ENCODE assay signal across 11 cellular contexts in genomic region chr14:73774244-73774575, GRCh38.
DNase-seq lines count a peak whose midpoint lies in the region; ATAC-seq, FAIRE-seq and TF ChIP-seq lines count a peak whose summit lies in the region.
"Had no signal": no experiment of that assay in that cellular context is flagged by ENCODE, and none has a peak within 500 bp of the region (broad histone marks: within the 10 kb centered on the region; RNA-seq: fewer than 3 reads in every experiment).

No MANE protein-coding gene starts in this region.

- H2AK5ac ChIP-seq in neuronal stem cell (ENCODE audit: low read depth, low read length): peak overlapping the region; percentile 4

- H3K18ac ChIP-seq in neuronal stem cell (ENCODE audit: low read length): no peak overlapping the region

- no peak overlapping the region for H2BK12ac ChIP-seq in neuronal stem cell (ENCODE audit: low read length)

- no peak overlapping the region for H4K91ac ChIP-seq in neuronal stem cell (ENCODE audit: low read depth, low read length, poor library complexity)

- H3K27me3 ChIP-seq in BLaER1 treated with 17β-estradiol and CSF1 and Interleukin-3, amounts not matched to agents 10 nM and 100 nM: no peaks in the 10 kb centered on the region
- peaks cover 0 to 4% (median 0%) of the 10 kb centered on the region in 3 experiments for H3K27me3 ChIP-seq in neuronal stem cell (ENCODE audit: control insufficient read depth in 3 of 3, insufficient read depth in 3 of 3, low read depth in 1 of 3, low read length in 3 of 3)

- peak overlapping the region in 3 of 11 experiments; percentile 26 to 44 (median 40); a peak in 5 of 22 replicates for H3K9ac ChIP-seq in BLaER1 treated with 17β-estradiol and CSF1 and Interleukin-3, amounts not matched to agents 10 nM and 100 nM
- no peak overlapping the region for H3K9ac ChIP-seq in neuronal stem cell (ENCODE audit: low read depth, low read length, poor library complexity)

- ATAC-seq in GM19463 (IDR thresholded peaks at IDR 0.05; ENCODE audit: unreplicated experiment): no peak

- no peak overlapping the region for H2BK120ac ChIP-seq in neuronal stem cell (ENCODE audit: low read depth, low read length)

- no peak overlapping the region for H3K4ac ChIP-seq in neuronal stem cell (ENCODE audit: low read length)

- peaks cover 16% of the 10 kb centered on the region for H3K36me3 Mint-ChIP-seq in activated naive CD8-positive, alpha-beta T cell treated with anti-CD3 and anti-CD28 coated beads for 36 hours

- no peak overlapping the region for H3K4me3 Mint-ChIP-seq in activated naive CD8-positive, alpha-beta T cell treated with anti-CD3 and anti-CD28 coated beads for 36 hours
- H3K4me3 Mint-ChIP-seq: H9 had no signal

- H3K4me1 ChIP-seq in BLaER1 treated with 17β-estradiol and CSF1 and Interleukin-3, amounts not matched to agents 10 nM and 100 nM: peaks cover 89 to 100% (median 99%) of the 10 kb centered on the region in 10 experiments
- H3K4me1 ChIP-seq in neuronal stem cell (ENCODE audit: control insufficient read depth in 2 of 2, insufficient read depth in 1 of 2, low read depth in 1 of 2, low read length in 2 of 2): peaks cover 6 to 14% of the 10 kb centered on the region in 2 donors

- H3K14ac ChIP-seq in neuronal stem cell (ENCODE audit: low read length): no peak overlapping the region

- H4K8ac ChIP-seq in neuronal stem cell (ENCODE audit: low read depth, low read length): no peak overlapping the region

- peaks cover 2% of the 10 kb centered on the region for H3K79me1 ChIP-seq in neuronal stem cell (ENCODE audit: low read depth, low read length)

- no peak overlapping the region for H3K23ac ChIP-seq in neuronal stem cell (ENCODE audit: low read depth, low read length, poor library complexity)

- H2BK15ac ChIP-seq in neuronal stem cell (ENCODE audit: low read length): no peak overlapping the region

- no peak for DNase-seq in GM12891 (ENCODE audit: insufficient read length, low spot score)
- DNase-seq in activated naive CD8-positive, alpha-beta T cell treated with anti-CD3 and anti-CD28 coated beads for 36 hours: no peak
- DNase-seq in neuronal stem cell (ENCODE audit: low spot score): no peak
- no peak for DNase-seq in NCI-H774 (lab: John Stamatoyannopoulos, UW)
- DNase-seq in RPMI8226: no peak
- no peak for DNase-seq in SK-N-DZ (ENCODE audit: low spot score)
- DNase-seq: H9, KG1, NCI-H2171 had no signal

- WGBS in neuronal stem cell (ENCODE audit: extremely low coverage in 2 of 2, insufficient read length in 2 of 2, insufficient replicate concordance in 1 of 2), 2 donors: no CpG with 5 or more reads among the region's 3 CpGs

- H3K9me3 ChIP-seq in BLaER1 treated with 17β-estradiol and CSF1 and Interleukin-3, amounts not matched to agents 10 nM and 100 nM (replicated peaks in 1 of 11): no peaks in the 10 kb centered on the region
- H3K9me3 ChIP-seq in neuronal stem cell (replicated peaks in 1 of 2; ENCODE audit: control insufficient read depth in 2 of 2, insufficient read depth in 1 of 2, low read depth in 1 of 2, low read length in 2 of 2): peaks cover 0 to 2% of the 10 kb centered on the region in 2 donors

- H4K20me1 ChIP-seq in BLaER1 treated with 17β-estradiol and CSF1 and Interleukin-3, amounts not matched to agents 10 nM and 100 nM: peaks cover 64 to 84% (median 77%) of the 10 kb centered on the region in 11 experiments; a peak in 21 of 22 replicates

- peak overlapping the region in 9 of 11 experiments; percentile 9 to 88 (median 44); a peak in 17 of 22 replicates for H3K27ac ChIP-seq in BLaER1 treated with 17β-estradiol and CSF1 and Interleukin-3, amounts not matched to agents 10 nM and 100 nM
- H3K27ac ChIP-seq in neuronal stem cell (replicated peaks; ENCODE audit: low read length): no peak overlapping the region

- no peak for FAIRE-seq in GM12891 (lab: Jason Lieb, UNC)

- peak overlapping the region; percentile 25 to 97 (median 57) for H3K4me2 ChIP-seq in BLaER1 treated with 17β-estradiol and CSF1 and Interleukin-3, amounts not matched to agents 10 nM and 100 nM
- no peak overlapping the region for H3K4me2 ChIP-seq in neuronal stem cell (ENCODE audit: insufficient read depth, low read length, poor library complexity, severe bottlenecking)

- H3K36me3 ChIP-seq in BLaER1 treated with 17β-estradiol and CSF1 and Interleukin-3, amounts not matched to agents 10 nM and 100 nM: peaks cover 0 to 8% (median 3%) of the 10 kb centered on the region in 11 experiments; a peak in 5 of 22 replicates
- H3K36me3 ChIP-seq in neuronal stem cell (replicated peaks in 1 of 2; ENCODE audit: control insufficient read depth in 2 of 2, insufficient read depth in 2 of 2, low read length in 2 of 2): no peaks in the 10 kb centered on the region

- peaks cover 2% of the 10 kb centered on the region for H3K9me3 Mint-ChIP-seq in activated naive CD8-positive, alpha-beta T cell treated with anti-CD3 and anti-CD28 coated beads for 36 hours

- H3K4me3 ChIP-seq in BLaER1 treated with 17β-estradiol and CSF1 and Interleukin-3, amounts not matched to agents 10 nM and 100 nM: no peak overlapping the region
- H3K4me3 ChIP-seq in neuronal stem cell (ENCODE audit: low read length in 2 of 2): no peak overlapping the region

- no peak overlapping the region for H2AFZ ChIP-seq in neuronal stem cell (ENCODE audit: low read length)

- peaks cover 73% of the 10 kb centered on the region for H3K4me1 Mint-ChIP-seq in activated naive CD8-positive, alpha-beta T cell treated with anti-CD3 and anti-CD28 coated beads for 36 hours

- no peak for TF ChIP-seq POLR2A in GM12891 (IDR thresholded peaks at IDR 0.05; ENCODE audit: low read depth, low read length)

- no peaks in the 10 kb centered on the region for H3K27me3 Mint-ChIP-seq in activated naive CD8-positive, alpha-beta T cell treated with anti-CD3 and anti-CD28 coated beads for 36 hours

- H3K27ac Mint-ChIP-seq in activated naive CD8-positive, alpha-beta T cell treated with anti-CD3 and anti-CD28 coated beads for 36 hours: peak overlapping the region; percentile 57

- no peak overlapping the region for H2BK5ac ChIP-seq in neuronal stem cell (ENCODE audit: low read length)

TF ChIP-seq in GM12891, 5 proteins besides CTCF, POLR2A, EP300 and RAD21:
- no peak for TF ChIP-seq POLR2AphosphoS5 (IDR thresholded peaks at IDR 0.05; ENCODE audit: low read depth, low read length)
- no peak for TF ChIP-seq PAX5 (IDR thresholded peaks at IDR 0.05; ENCODE audit: insufficient read depth, low read length, severe bottlenecking)
- no peak for TF ChIP-seq TAF1 (IDR thresholded peaks at IDR 0.05; ENCODE audit: low read depth, low read length)
- TF ChIP-seq POU2F2 (IDR thresholded peaks at IDR 0.05; ENCODE audit: low read depth, low read length): no peak
- TF ChIP-seq SPI1 (IDR thresholded peaks at IDR 0.05; ENCODE audit: low read depth, low read length): peak; percentile 60; the same call in 1 of the 2 replicates
